In genomic region chr3:194360568-194360967, GRCh38 we compare ENCODE assay signal across 37 cellular contexts. TPM values are rescaled to one million over a fixed set of nuclear protein-coding genes. Genes with fewer than 3 reads are reported as not detected.
"Had no signal": no experiment of that assay in that cellular context is flagged by ENCODE, and none has a peak within 500 bp of the region (broad histone marks: within the 10 kb centered on the region; RNA-seq: fewer than 3 reads in every experiment).

No MANE protein-coding gene starts in this region.

- DNase-seq: activated B cell treated with CpG ODN at 0.5 μM for 24 hours; activated CD4-positive, alpha-beta memory T cell treated with anti-CD3 and anti-CD28 coated beads for 36 hours; activated CD4-positive, alpha-beta T cell treated with anti-CD3 and anti-CD28 coated beads for 4 hours; activated CD4-positive, alpha-beta T cell treated with anti-CD3 and anti-CD28 coated beads, Interleukin-2, amount 10 ng/mL, durations not matched to agents 24 days and 14 days; activated CD4-positive, alpha-beta T cell treated with anti-CD3 and anti-CD28 coated beads, Interleukin-2, amount 50 U/mL, for 1 hour; activated CD4-positive, alpha-beta T cell treated with anti-CD3 and anti-CD28 coated beads, Interleukin-2, amount 50 U/mL, for 4 hours; activated CD4-positive, CD25-positive, alpha-beta regulatory T cell treated with anti-CD3 and anti-CD28 coated beads, Interleukin-2, amount 50 U/mL, for 72 hours; activated CD8-positive, alpha-beta memory T cell treated with anti-CD3 and anti-CD28 coated beads, Interleukin-2, amount 50 U/mL, for 4 hours; activated CD8-positive, alpha-beta T cell treated with anti-CD3 and anti-CD28 coated beads for 36 hours; activated effector memory CD4-positive, alpha-beta T cell treated with anti-CD3 and anti-CD28 coated beads, Interleukin-2, amount 50 U/mL, for 16 hours; activated gamma-delta T cell treated with Interleukin-2 at 50 U/mL for 16 hours; activated naive CD4-positive, alpha-beta T cell; activated naive CD4-positive, alpha-beta T cell treated with anti-CD3 and anti-CD28 coated beads for 36 hours; activated naive CD4-positive, alpha-beta T cell treated with anti-CD3 and anti-CD28 coated beads, Interleukin-2, amount 50 U/mL, for 16 hours; activated naive CD8-positive, alpha-beta T cell treated with anti-CD3 and anti-CD28 coated beads for 36 hours; activated T-cell treated with anti-CD3 and anti-CD28 coated beads for 4 hours; activated T-cell treated with anti-CD3 and anti-CD28 coated beads, Interleukin-2, amount 50 U/mL, for 1 hour; activated T-cell treated with anti-CD3 and anti-CD28 coated beads, Interleukin-2, amount 50 U/mL, for 4 hours; activated T-cell treated with anti-CD3 and anti-CD28 coated beads, Interleukin-2, amount 50 U/mL, for 72 hours; adrenal gland; amniotic stem cell; aorta; body of pancreas; brain microvascular endothelial cell; central memory CD4-positive, alpha-beta T cell; T-helper 1 cell; T-helper 2 cell; T-helper 9 cell had no signal

- H3K27ac ChIP-seq: adrenal gland, body of pancreas, brain microvascular endothelial cell, breast epithelium, VCaP had no signal

- FAIRE-seq: astrocyte, TTC549 had no signal

- H3K27me3 ChIP-seq: adrenal gland, body of pancreas, breast epithelium had no signal

- H3K9me3 ChIP-seq: adrenal gland, body of pancreas, breast epithelium had no signal

- H3K4me1 ChIP-seq: adrenal gland, breast epithelium had no signal

- H3K4me3 ChIP-seq: adrenal gland, body of pancreas, breast epithelium had no signal

- H3K36me3 ChIP-seq: adrenal gland, brain microvascular endothelial cell, breast epithelium had no signal

RNA-seq across cellular contexts. Expression of gene LRRC15, which starts 9.0 kb away (rescaled TPM):
- total RNA-seq: activated B cell treated with CpG ODN at 0.5 μM for 24 hours; activated CD4-positive, alpha-beta memory T cell treated with anti-CD3 and anti-CD28 coated beads for 36 hours; activated CD4-positive, alpha-beta T cell treated with anti-CD3 and anti-CD28 coated beads, Interleukin-2, amount 10 ng/mL, durations not matched to agents 24 days and 14 days; activated CD8-positive, alpha-beta memory T cell treated with anti-CD3 and anti-CD28 coated beads for 36 hours; activated CD8-positive, alpha-beta T cell treated with anti-CD3 and anti-CD28 coated beads for 36 hours; activated naive CD4-positive, alpha-beta T cell treated with anti-CD3 and anti-CD28 coated beads for 36 hours; activated naive CD4-positive, alpha-beta T cell treated with anti-CD3 and anti-CD28 coated beads, Interleukin-2, amount 50 U/mL, for 72 hours; activated naive CD8-positive, alpha-beta T cell treated with anti-CD3 and anti-CD28 coated beads for 36 hours; activated T-cell treated with anti-CD3 and anti-CD28 coated beads, Interleukin-2, amount 50 U/mL, for 4 hours; activated T-cell treated with anti-CD3 and anti-CD28 coated beads, Interleukin-2, amount 50 U/mL, for 72 hours; activated T-helper 1 cell treated with anti-CD3 and anti-CD28 coated beads, Interleukin-12 subunit alpha, Interleukin-12 subunit beta, Interleukin-2, Interleukin-4 antibody, amounts not matched to agents 30 ng/mL and 10 ng/mL and 1 ng/mL, durations not matched to agents 14 hours and 24 hours and 36 hours; activated T-helper 17 cell treated with anti-CD3 and anti-CD28 coated beads, Interleukin-2, amount 50 U/mL, for 72 hours; cerebellum had no signal
- polyA plus RNA-seq: aorta had no signal

RNA-seq across cellular contexts. Expression of gene CPN2, which starts 9.4 kb away (rescaled TPM):
- total RNA-seq: activated B cell treated with CpG ODN at 0.5 μM for 24 hours; activated CD4-positive, alpha-beta memory T cell treated with anti-CD3 and anti-CD28 coated beads for 36 hours; activated CD4-positive, alpha-beta T cell treated with anti-CD3 and anti-CD28 coated beads, Interleukin-2, amount 10 ng/mL, durations not matched to agents 24 days and 14 days; activated CD8-positive, alpha-beta memory T cell treated with anti-CD3 and anti-CD28 coated beads for 36 hours; activated CD8-positive, alpha-beta T cell treated with anti-CD3 and anti-CD28 coated beads for 36 hours; activated naive CD4-positive, alpha-beta T cell treated with anti-CD3 and anti-CD28 coated beads for 36 hours; activated naive CD4-positive, alpha-beta T cell treated with anti-CD3 and anti-CD28 coated beads, Interleukin-2, amount 50 U/mL, for 72 hours; activated naive CD8-positive, alpha-beta T cell treated with anti-CD3 and anti-CD28 coated beads for 36 hours; activated T-cell treated with anti-CD3 and anti-CD28 coated beads, Interleukin-2, amount 50 U/mL, for 72 hours; activated T-helper 1 cell treated with anti-CD3 and anti-CD28 coated beads, Interleukin-12 subunit alpha, Interleukin-12 subunit beta, Interleukin-2, Interleukin-4 antibody, amounts not matched to agents 30 ng/mL and 10 ng/mL and 1 ng/mL, durations not matched to agents 14 hours and 24 hours and 36 hours; activated T-helper 17 cell treated with anti-CD3 and anti-CD28 coated beads, Interleukin-2, amount 50 U/mL, for 72 hours; aorta; astrocyte; body of pancreas; cerebellum had no signal
- polyA plus RNA-seq: aorta had no signal

RNA-seq across cellular contexts. Expression of gene GP5, which starts 38.5 kb away (rescaled TPM):
- total RNA-seq: astrocyte, body of pancreas had no signal
- polyA plus RNA-seq: adrenal gland had no signal
